ENCODE assay signal across 10 cellular contexts in genomic region chr3:178537123-178537754, GRCh38. TPM values are rescaled to one million over a fixed set of nuclear protein-coding genes. Genes with fewer than 3 reads are reported as not detected.
DNase-seq lines count a peak whose midpoint lies in the region; TF ChIP-seq lines count a peak whose summit lies in the region.
"Had no signal": no experiment of that assay in that cellular context is flagged by ENCODE, and none has a peak within 500 bp of the region (broad histone marks: within the 10 kb centered on the region; RNA-seq: fewer than 3 reads in every experiment).

No MANE protein-coding gene starts in this region.

- no peak overlapping the region for H3K4me3 Mint-ChIP-seq in activated naive CD4-positive, alpha-beta T cell treated with anti-CD3 and anti-CD28 coated beads for 36 hours

- DNase-seq in NCI-H1417 treated with DMSO at 0.1 percent for 48 hours (lab: John Stamatoyannopoulos, UW) (peak; percentile 54), fibroblast of lung (ENCODE audit: low read depth in 2 of 2) (no peak), pons (ENCODE audit: low spot score) (peak; percentile 9), NCI-H446 treated with DMSO at 0.1 percent for 48 hours (lab: John Stamatoyannopoulos, UW) (no peak), Kasumi-1 (lab: John Stamatoyannopoulos, UW) (no peak), Karpas-422 (no peak)
- DNase-seq in activated naive CD4-positive, alpha-beta T cell treated with anti-CD3 and anti-CD28 coated beads for 36 hours: no peak

- H3K4me2 ChIP-seq in DOHH2 (ENCODE audit: low read length) (peak overlapping the region; percentile 27), fibroblast of lung (ENCODE audit: extremely low read depth, insufficient read depth, low read length) (peak overlapping the region; percentile 2), Karpas-422 (ENCODE audit: low read depth, low read length, poor library complexity, severe bottlenecking) (no peak overlapping the region)

- H3K79me2 ChIP-seq in DOHH2 (ENCODE audit: control insufficient read depth, low read length) (no peaks in the 10 kb centered on the region), fibroblast of lung (ENCODE audit: control insufficient read depth, insufficient read depth, low read length) (no peaks in the 10 kb centered on the region), Karpas-422 (ENCODE audit: low read length) (no peaks in the 10 kb centered on the region)

- peaks cover 12% of the 10 kb centered on the region for H3K4me1 Mint-ChIP-seq in activated naive CD4-positive, alpha-beta T cell treated with anti-CD3 and anti-CD28 coated beads for 36 hours (ENCODE audit: low read depth)

- H3F3A ChIP-seq in DOHH2 (ENCODE audit: control insufficient read depth, insufficient read depth): no peaks in the 10 kb centered on the region

- H3K36me3 ChIP-seq in DOHH2 (ENCODE audit: control insufficient read depth, low read length): no peaks in the 10 kb centered on the region
- H3K36me3 ChIP-seq in fibroblast of lung (ENCODE audit: control insufficient read depth, insufficient read depth, low read length): no peaks in the 10 kb centered on the region
- no peaks in the 10 kb centered on the region for H3K36me3 ChIP-seq in Karpas-422 (ENCODE audit: insufficient read depth, low read length)

- H3K4me1 ChIP-seq in DOHH2 (ENCODE audit: control insufficient read depth, low read length) (peaks cover 14% of the 10 kb centered on the region), fibroblast of lung (ENCODE audit: control insufficient read depth, extremely low read depth, insufficient read depth, low read length) (no peaks in the 10 kb centered on the region), Karpas-422 (ENCODE audit: low read length) (no peaks in the 10 kb centered on the region)

- no peak overlapping the region for H3K27ac Mint-ChIP-seq in activated naive CD4-positive, alpha-beta T cell treated with anti-CD3 and anti-CD28 coated beads for 36 hours

- H4K20me1 ChIP-seq in DOHH2 (ENCODE audit: control insufficient read depth, insufficient read depth, low read depth, low read length): no peaks in the 10 kb centered on the region
- no peaks in the 10 kb centered on the region for H4K20me1 ChIP-seq in fibroblast of lung (ENCODE audit: control insufficient read depth, extremely low read depth, insufficient read depth, low read length)
- H4K20me1 ChIP-seq in Karpas-422 (ENCODE audit: insufficient read depth, low read depth, low read length): no peaks in the 10 kb centered on the region

- H3K4me3 ChIP-seq in DOHH2 (ENCODE audit: low read length): no peak overlapping the region
- peak overlapping the region in 2 of 4 experiments; percentile 17 to 79 for H3K4me3 ChIP-seq in fibroblast of lung (replicated peaks in 1 of 4; ENCODE audit: control extremely low read depth in 1 of 4, insufficient read depth in 1 of 4, low read depth in 3 of 4, low read length in 4 of 4)
- H3K4me3 ChIP-seq in Karpas-422 (ENCODE audit: low read length): no peak overlapping the region

- peaks cover 56% of the 10 kb centered on the region for H3K27me3 Mint-ChIP-seq in activated naive CD4-positive, alpha-beta T cell treated with anti-CD3 and anti-CD28 coated beads for 36 hours (ENCODE audit: low read depth)

- H3K36me3 Mint-ChIP-seq in activated naive CD4-positive, alpha-beta T cell treated with anti-CD3 and anti-CD28 coated beads for 36 hours (ENCODE audit: low read depth): no peaks in the 10 kb centered on the region

- no peak overlapping the region for H2AFZ ChIP-seq in fibroblast of lung (ENCODE audit: low read length)
- H2AFZ ChIP-seq in Karpas-422 (ENCODE audit: low read length): no peak overlapping the region

- no peaks in the 10 kb centered on the region for H3K9me3 Mint-ChIP-seq in activated naive CD4-positive, alpha-beta T cell treated with anti-CD3 and anti-CD28 coated beads for 36 hours

- H3K9ac ChIP-seq in fibroblast of lung (ENCODE audit: insufficient read depth, low read length) (no peak overlapping the region), Karpas-422 (ENCODE audit: low read length) (no peak overlapping the region)

- H3K27ac ChIP-seq in DOHH2 (ENCODE audit: low read depth, low read length) (no peak overlapping the region), fibroblast of lung (ENCODE audit: insufficient read depth, low read length) (no peak overlapping the region), Karpas-422 (ENCODE audit: low read length) (no peak overlapping the region)

- H3K27me3 ChIP-seq in DOHH2 (ENCODE audit: control insufficient read depth, low read length) (no peaks in the 10 kb centered on the region), fibroblast of lung (ENCODE audit: control insufficient read depth, insufficient read depth, low read length) (no peaks in the 10 kb centered on the region), Karpas-422 (ENCODE audit: low read length) (no peaks in the 10 kb centered on the region)

- TF ChIP-seq CTCF in DOHH2 (IDR thresholded peaks at IDR 0.05; ENCODE audit: low read depth, low read length, poor library complexity, severe bottlenecking) (no peak), fibroblast of lung (conservative IDR thresholded peaks at IDR 0.05 in 1 of 2, IDR thresholded peaks at IDR 0.05 in 1 of 2; ENCODE audit: low read depth in 1 of 2, low read length in 2 of 2) (no peak)

- no peaks in the 10 kb centered on the region for H3K9me2 ChIP-seq in DOHH2 (replicated peaks; ENCODE audit: control insufficient read depth, low read length)
- H3K9me2 ChIP-seq in Karpas-422 (replicated peaks; ENCODE audit: insufficient read depth, low read length): no peaks in the 10 kb centered on the region

- CTCF ChIA-PET in activated naive CD4-positive, alpha-beta T cell treated with anti-CD3 and anti-CD28 coated beads for 36 hours (lab: Charles Lee): no interaction called here

- intact Hi-C loops in activated naive CD4-positive, alpha-beta T cell treated with anti-CD3 and anti-CD28 coated beads for 36 hours (cut with micrococcal nuclease): no loop called here

- H3K9me3 ChIP-seq in DOHH2 (ENCODE audit: control insufficient read depth, insufficient read depth, low read length): no peaks in the 10 kb centered on the region
- H3K9me3 ChIP-seq in fibroblast of lung (ENCODE audit: control insufficient read depth, insufficient read depth, low read depth, low read length): no peaks in the 10 kb centered on the region
- no peaks in the 10 kb centered on the region for H3K9me3 ChIP-seq in Karpas-422 (ENCODE audit: low read length)

RNA-seq across cellular contexts. Expression of gene KCNMB2, which starts 1.0 kb away (rescaled TPM):
- total RNA-seq in fibroblast of lung: 0.17 and 0.26 TPM in 2 replicates
- 0.07 TPM in 1 of 2 replicates, not detected in the other for polyA plus RNA-seq in fibroblast of lung
- 0.08 TPM in 1 of 2 replicates, not detected in the other for polyA plus RNA-seq in fibroblast of lung (2012)
- polyA minus RNA-seq in fibroblast of lung (ENCODE audit: low replicate concordance): not detected in 2 replicates
- not detected for total RNA-seq in activated naive CD4-positive, alpha-beta T cell treated with anti-CD3 and anti-CD28 coated beads for 36 hours
- total RNA-seq in Karpas-422 (2014; rRNA removed; shearing (Covaris generic); ENCODE audit: low replicate concordance): not detected in 2 replicates
- total RNA-seq: activated CD8-positive, alpha-beta memory T cell treated with anti-CD3 and anti-CD28 coated beads for 36 hours; bronchial epithelial cell had no signal

Comparison
In these comparisons a context has a peak if more than half of its experiments do, and no peak if none do; other contexts are left out.
1. DNase-seq: peak in NCI-H1417 treated with DMSO at 0.1 percent for 48 hours (single experiment) and pons (single experiment); none in fibroblast of lung (0 of 2), activated naive CD4-positive, alpha-beta T cell treated with anti-CD3 and anti-CD28 coated beads for 36 hours (single experiment), NCI-H446 treated with DMSO at 0.1 percent for 48 hours (single experiment), Kasumi-1 (0 of 2) and Karpas-422 (single experiment).